Comparison of ENCODE assay signal across 12 cellular contexts in genomic region chr4:10007436-10007740, GRCh38. TPM values are rescaled to one million over a fixed set of nuclear protein-coding genes. Genes with fewer than 3 reads are reported as not detected.
DNase-seq lines count a peak whose midpoint lies in the region; ATAC-seq and TF ChIP-seq lines count a peak whose summit lies in the region.
"Had no signal": no experiment of that assay in that cellular context is flagged by ENCODE, and none has a peak within 500 bp of the region (broad histone marks: within the 10 kb centered on the region; RNA-seq: fewer than 3 reads in every experiment).

No MANE protein-coding gene starts in this region.

- TF ChIP-seq CTCF in left lung (IDR thresholded peaks at IDR 0.05) (no peak), brain microvascular endothelial cell (IDR thresholded peaks at IDR 0.05; ENCODE audit: low read depth, low read length, missing control alignments) (no peak)

- no peaks in the 10 kb centered on the region for H3K36me3 ChIP-seq in left lung
- no peaks in the 10 kb centered on the region for H3K36me3 ChIP-seq in brain microvascular endothelial cell (replicated peaks)
- H3K36me3 ChIP-seq: sigmoid colon had no signal

- ATAC-seq in GM18498 (IDR thresholded peaks at IDR 0.05; ENCODE audit: unreplicated experiment) = peak; percentile 31
- ATAC-seq in GM21390 (IDR thresholded peaks at IDR 0.05; ENCODE audit: unreplicated experiment) = peak; percentile 38
- ATAC-seq in HG03342 (IDR thresholded peaks at IDR 0.05; ENCODE audit: unreplicated experiment) = peak; percentile 35
- ATAC-seq in left lung = no peak

- H3K4me3 ChIP-seq in left lung (no peak overlapping the region), brain microvascular endothelial cell (ENCODE audit: low read depth, low read length) (no peak overlapping the region)
- H3K4me3 ChIP-seq: sigmoid colon, testis had no signal

- DNase-seq in left lung = no peak
- DNase-seq in activated effector memory CD4-positive, alpha-beta T cell treated with anti-CD3 and anti-CD28 coated beads, Interleukin-2, amount 50 U/mL, for 16 hours = no peak
- DNase-seq in islet precursor cell = no peak
- DNase-seq in brain microvascular endothelial cell = no peak
- no peak for DNase-seq in DMS153 treated with DMSO at 0.1 percent for 48 hours (lab: John Stamatoyannopoulos, UW; ENCODE audit: unreplicated experiment)
- DNase-seq: activated CD4-positive, CD25-positive, alpha-beta regulatory T cell; NCI-H446; sigmoid colon; testis had no signal

- in situ Hi-C loops in brain microvascular endothelial cell (cut with HindIII; ENCODE audit: low pct_ligation_motif_present, low sequenced_read_pairs) = no loop called here

- intact Hi-C loops in left lung (cut with DNase I) = no loop called here

- H3K27me3 ChIP-seq in left lung (no peaks in the 10 kb centered on the region), brain microvascular endothelial cell (replicated peaks) (no peaks in the 10 kb centered on the region)
- H3K27me3 ChIP-seq: sigmoid colon, testis had no signal

- no peaks in the 10 kb centered on the region for H3K9me3 ChIP-seq in left lung
- H3K9me3 ChIP-seq: sigmoid colon, testis had no signal

- H3K4me1 ChIP-seq in left lung = peaks cover 32 to 39% of the 10 kb centered on the region in 2 donors
- H3K4me1 ChIP-seq: testis had no signal

- peak overlapping the region; percentile 77 to 88 for H3K27ac ChIP-seq in left lung
- H3K27ac ChIP-seq in brain microvascular endothelial cell = no peak overlapping the region

RNA-seq across cellular contexts. Expression of gene SLC2A9, which starts 13.9 kb away (rescaled TPM):
- 10 to 100 TPM; 10.6 to 19.0 TPM for total RNA-seq in left lung
